Comparison of ENCODE assay signal across 10 cellular contexts in the genomic region with DNA sequence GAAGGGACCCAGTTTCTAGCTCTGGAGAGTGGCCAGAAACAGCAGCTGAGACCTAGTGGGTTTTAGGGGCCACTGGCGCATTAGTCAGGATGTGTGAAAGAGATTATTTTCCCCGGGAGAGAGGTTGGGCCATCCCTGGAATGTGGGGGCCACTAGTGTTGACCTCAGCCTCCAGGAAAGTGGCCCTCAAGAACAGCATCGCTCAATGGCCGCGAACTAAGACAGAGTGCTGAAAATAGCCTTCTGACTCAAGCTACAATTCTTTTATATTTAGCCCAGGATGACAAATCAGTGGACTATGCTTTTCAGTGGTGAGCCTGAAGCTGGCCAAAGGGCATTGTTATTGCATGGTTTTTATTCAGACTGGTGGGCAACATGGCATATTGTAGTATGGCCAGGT. TPM values are rescaled to one million over a fixed set of nuclear protein-coding genes. Genes with fewer than 3 reads are reported as not detected.
A peak's percentile ranks its signal among the peaks of the same experiment; 100 is the strongest.
DNase-seq lines count a peak whose midpoint lies in the region; ATAC-seq and TF ChIP-seq lines count a peak whose summit lies in the region.
"Had no signal": no experiment of that assay in that cellular context is flagged by ENCODE, and none has a peak within 500 bp of the region (broad histone marks: within the 10 kb centered on the region; RNA-seq: fewer than 3 reads in every experiment).

No MANE protein-coding gene starts in this region.

- intact Hi-C loops in Panc1 (cut with micrococcal nuclease; ENCODE audit: unreplicated experiment) = no loop called here

- POLR2A ChIA-PET in Panc1 (lab: Charles Lee) = no interaction called here

- no peak overlapping the region for H3K4me3 Mint-ChIP-seq in osteocyte (ENCODE audit: unreplicated experiment)
- H3K4me3 Mint-ChIP-seq in type B pancreatic cell = no peak overlapping the region
- H3K4me3 Mint-ChIP-seq: activated CD4-positive, alpha-beta T cell treated with anti-CD3 and anti-CD28 coated beads, Interleukin-2, amount 10 ng/mL, durations not matched to agents 7 days and 5 days; neural progenitor cell had no signal

- H3K27ac ChIP-seq in Panc1 (ENCODE audit: low read length) = no peak overlapping the region
- H3K27ac ChIP-seq: neural progenitor cell had no signal

- 0 out of 2 replicates have a peak, but pooled peaks have one; percentile 22 for ATAC-seq in Panc1

- DNase-seq in AG20443 (ENCODE audit: low spot score) (peak; percentile 90), Panc1 (ENCODE audit: low read depth, low spot score) (no peak), epithelial cell of proximal tubule (ENCODE audit: low read depth) (peak; percentile 87), osteocyte (ENCODE audit: extremely low spot score, unreplicated experiment) (no peak), T-helper 9 cell (no peak), type B pancreatic cell (ENCODE audit: extremely low spot score, unreplicated experiment) (no peak), NOMO-1 treated with dmso at 0.1 percent for 144 hours (lab: John Stamatoyannopoulos, UW; ENCODE audit: unreplicated experiment) (no peak)
- DNase-seq in stimulated activated CD4-positive, alpha-beta T cell treated with anti-CD3 and anti-CD28 coated beads, Interleukin-1b, Interleukin-23, amount 100 ng/mL, for 48 hours = no peak
- DNase-seq: activated CD4-positive, alpha-beta T cell treated with anti-CD3 and anti-CD28 coated beads, Interleukin-2, amount 10 ng/mL, durations not matched to agents 7 days and 5 days had no signal

- CTCF ChIA-PET in Panc1 (lab: Charles Lee) = no interaction called here

- H3K9me3 ChIP-seq in Panc1 (ENCODE audit: control insufficient read depth, insufficient read depth, low read depth, low read length) = no peaks in the 10 kb centered on the region

- TF ChIP-seq CTCF in Panc1 (IDR thresholded peaks at IDR 0.05) (no peak), epithelial cell of proximal tubule (conservative IDR thresholded peaks at IDR 0.05; ENCODE audit: low read depth, low read length) (no peak), osteocyte (IDR thresholded peaks at IDR 0.05) (no peak), type B pancreatic cell (conservative IDR thresholded peaks at IDR 0.05) (no peak)

- in situ Hi-C loops in Panc1 (cut with HindIII; ENCODE audit: low pct_unique_long_range_greater_than_20kb, low sequenced_read_pairs) = no loop called here

- H3K27me3 Mint-ChIP-seq in osteocyte (ENCODE audit: unreplicated experiment) = peaks cover 27% of the 10 kb centered on the region
- H3K27me3 Mint-ChIP-seq in type B pancreatic cell = peaks cover 37% of the 10 kb centered on the region

- no peaks in the 10 kb centered on the region for H3K27me3 ChIP-seq in Panc1 (ENCODE audit: control insufficient read depth, insufficient read depth, low read length)

- H3K27ac Mint-ChIP-seq in osteocyte (ENCODE audit: unreplicated experiment) (peak overlapping the region; percentile 68), type B pancreatic cell (no peak overlapping the region)
- H3K27ac Mint-ChIP-seq: activated CD4-positive, alpha-beta T cell treated with anti-CD3 and anti-CD28 coated beads, Interleukin-2, amount 10 ng/mL, durations not matched to agents 7 days and 5 days; neural progenitor cell had no signal

- no peaks in the 10 kb centered on the region for H3K9me3 Mint-ChIP-seq in osteocyte (ENCODE audit: unreplicated experiment)
- no peaks in the 10 kb centered on the region for H3K9me3 Mint-ChIP-seq in type B pancreatic cell
- H3K9me3 Mint-ChIP-seq: activated CD4-positive, alpha-beta T cell treated with anti-CD3 and anti-CD28 coated beads, Interleukin-2, amount 10 ng/mL, durations not matched to agents 7 days and 5 days; neural progenitor cell had no signal

- H3K36me3 ChIP-seq in Panc1 (ENCODE audit: control insufficient read depth, insufficient read depth, low read length) = no peaks in the 10 kb centered on the region
- H3K36me3 ChIP-seq: neural progenitor cell had no signal

- H3K4me3 ChIP-seq in Panc1 (ENCODE audit: low read depth in 2 of 2, low read length in 2 of 2) (no peak overlapping the region), epithelial cell of proximal tubule (ENCODE audit: low read depth, low read length) (no peak overlapping the region)
- H3K4me3 ChIP-seq: neural progenitor cell had no signal

- peaks cover 4% of the 10 kb centered on the region for H3K4me1 Mint-ChIP-seq in osteocyte (ENCODE audit: unreplicated experiment)
- H3K4me1 Mint-ChIP-seq in type B pancreatic cell (ENCODE audit: unreplicated experiment) = no peaks in the 10 kb centered on the region

- H3K4me1 ChIP-seq in Panc1 (ENCODE audit: control insufficient read depth, insufficient read depth, low read length) = peaks cover 5% of the 10 kb centered on the region

- BruUV-seq in Panc1 (replicated peaks; lab: Mats Ljungman, UMichigan) = no TSS peak

- H3K36me3 Mint-ChIP-seq in osteocyte (ENCODE audit: unreplicated experiment) (no peaks in the 10 kb centered on the region), type B pancreatic cell (no peaks in the 10 kb centered on the region)
- H3K36me3 Mint-ChIP-seq: neural progenitor cell had no signal

RNA-seq across cellular contexts. Expression of a gene that starts 23.3 kb away (rescaled TPM):
- total RNA-seq in Panc1 (2021; ENCODE audit: unreplicated experiment) = 0.31 TPM
- 0.24 TPM for polyA plus RNA-seq in Panc1 (2012; ENCODE audit: insufficient read length)
- total RNA-seq in epithelial cell of proximal tubule = 0.07 and 0.69 TPM in 2 replicates
- 0.16 TPM in 2 replicates for total RNA-seq in osteocyte
- 1.6 TPM in 1 of 2 replicates, not detected in the other for total RNA-seq in type B pancreatic cell (ENCODE audit: low replicate concordance)
- total RNA-seq: activated CD4-positive, alpha-beta T cell treated with anti-CD3 and anti-CD28 coated beads, Interleukin-2, amount 10 ng/mL, durations not matched to agents 7 days and 5 days had no signal

Comparison
In these comparisons a context has a peak if more than half of its experiments do, and no peak if none do; other contexts are left out.
1. DNase-seq: peak in AG20443 (single experiment) and epithelial cell of proximal tubule (single experiment); none in Panc1 (single experiment), osteocyte (single experiment), stimulated activated CD4-positive, alpha-beta T cell treated with anti-CD3 and anti-CD28 coated beads, Interleukin-1b, Interleukin-23, amount 100 ng/mL, for 48 hours (single experiment), T-helper 9 cell (single experiment), type B pancreatic cell (single experiment) and NOMO-1 treated with dmso at 0.1 percent for 144 hours (single experiment).